In the genomic region with DNA sequence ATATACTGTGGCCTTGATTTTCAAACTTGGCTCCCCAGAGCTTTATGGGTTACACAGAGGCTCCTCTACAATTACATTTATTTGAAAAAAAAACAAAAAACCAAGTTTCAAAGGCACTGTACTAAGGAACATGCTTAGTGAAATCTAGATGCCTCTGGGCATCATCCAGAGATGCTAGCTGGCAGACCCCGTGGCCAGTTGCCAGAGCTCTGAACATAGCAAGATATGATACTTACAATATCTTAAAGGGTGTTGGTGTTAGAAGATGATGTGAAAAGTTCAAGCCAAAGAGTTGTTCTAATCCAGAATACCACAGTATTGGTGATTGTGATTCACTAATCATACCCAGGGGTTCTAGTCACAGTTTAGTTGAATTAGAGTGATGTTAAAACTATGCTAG, we compare ENCODE assay signal across 28 cellular contexts.
"Had no signal": no experiment of that assay in that cellular context is flagged by ENCODE, and none has a peak within 500 bp of the region (broad histone marks: within the 10 kb centered on the region; RNA-seq: fewer than 3 reads in every experiment).

No MANE protein-coding gene starts in this region.

- H3K27me3 ChIP-seq: body of pancreas, breast epithelium, cardiac muscle cell, dorsolateral prefrontal cortex had no signal

- H3K27ac ChIP-seq: body of pancreas, breast epithelium, cardiac muscle cell, coronary artery, dorsolateral prefrontal cortex, VCaP had no signal

- H3K4me3 ChIP-seq: body of pancreas, breast epithelium, cardiac muscle cell, coronary artery, dorsolateral prefrontal cortex had no signal

- H3K9me3 ChIP-seq: body of pancreas, breast epithelium had no signal

- DNase-seq: activated CD4-positive, alpha-beta T cell treated with anti-CD3 and anti-CD28 coated beads for 1 hour; activated CD4-positive, alpha-beta T cell treated with anti-CD3 and anti-CD28 coated beads for 4 hours; activated CD4-positive, alpha-beta T cell treated with anti-CD3 and anti-CD28 coated beads, Interleukin-2, amount 10 ng/mL, durations not matched to agents 7 days and 5 days; activated CD4-positive, alpha-beta T cell treated with anti-CD3 and anti-CD28 coated beads, Interleukin-2, amount 50 U/mL, for 48 hours; activated CD8-positive, alpha-beta memory T cell treated with anti-CD3 and anti-CD28 coated beads for 24 hours; activated CD8-positive, alpha-beta T cell treated with anti-CD3 and anti-CD28 coated beads for 36 hours; activated effector memory CD4-positive, alpha-beta T cell treated with Interleukin-2 at 50 U/mL for 16 hours; activated gamma-delta T cell treated with Interleukin-2 at 50 U/mL for 16 hours; activated naive CD4-positive, alpha-beta T cell treated with anti-CD3 and anti-CD28 coated beads, Interleukin-2, amount 50 U/mL, for 16 hours; activated naive CD4-positive, alpha-beta T cell treated with Interleukin-2 at 50 U/mL for 16 hours; activated T-cell treated with anti-CD3 and anti-CD28 coated beads, Interleukin-2, amount 50 U/mL, for 4 hours; amygdala; aorta; body of pancreas; dorsolateral prefrontal cortex; effector memory CD4-positive, alpha-beta T cell; endodermal cell; foreskin fibroblast; head of caudate nucleus; T-helper 2 cell had no signal

- ATAC-seq: activated CD8-positive, alpha-beta T cell treated with anti-CD3 and anti-CD28 coated beads for 36 hours; activated T-cell treated with anti-CD3 and anti-CD28 coated beads, Interleukin-2, amount 50 U/mL, for 4 hours; activated T-helper 17 cell treated with anti-CD3 and anti-CD28 coated beads, Interleukin-2, amount 50 U/mL, for 72 hours; body of pancreas; esophagus mucosa; WTC11 had no signal

- H3K36me3 ChIP-seq: breast epithelium had no signal

- H3K4me1 ChIP-seq: body of pancreas, breast epithelium had no signal

- FAIRE-seq: frontal cortex had no signal
